In genomic region chr5:16617272-16617973, GRCh38 we compare ENCODE assay signal across 8 cellular contexts. TPM values are rescaled to one million over a fixed set of nuclear protein-coding genes. Genes with fewer than 3 reads are reported as not detected.
A peak's percentile ranks its signal among the peaks of the same experiment; 100 is the strongest.
DNase-seq lines count a peak whose midpoint lies in the region; ATAC-seq and TF ChIP-seq lines count a peak whose summit lies in the region.

No MANE protein-coding gene starts in this region.

- BruUV-seq in Caco-2 (replicated peaks; lab: Mats Ljungman, UMichigan): no TSS peak

- no peak overlapping the region for H3K27ac Mint-ChIP-seq in Caco-2 (ENCODE audit: unreplicated experiment)

- no peaks in the 10 kb centered on the region for H3K36me3 ChIP-seq in Caco-2 (ENCODE audit: control insufficient read depth, insufficient read depth, low read length)

- intact Hi-C loops in Caco-2 (cut with micrococcal nuclease; ENCODE audit: unreplicated experiment): loop anchor here (2.0 to 5.0 kb wide), 2 partner anchors 45 to 65 kb away; no protein-coding TSS in a partner anchor

- no peak for TF ChIP-seq CTCF in Caco-2 (IDR thresholded peaks at IDR 0.05; ENCODE audit: insufficient read depth in 1 of 2, low read depth in 1 of 2, low read length in 1 of 2, severe bottlenecking in 1 of 2, unreplicated experiment in 1 of 2)

- H3K4me1 Mint-ChIP-seq in Caco-2 (ENCODE audit: low read depth, unreplicated experiment): no peaks in the 10 kb centered on the region

- H3K9me3 Mint-ChIP-seq in Caco-2 (ENCODE audit: unreplicated experiment): no peaks in the 10 kb centered on the region

- no peaks in the 10 kb centered on the region for H3K36me3 Mint-ChIP-seq in Caco-2 (ENCODE audit: insufficient read depth, unreplicated experiment)

- no peaks in the 10 kb centered on the region for H3K27me3 ChIP-seq in Caco-2 (replicated peaks; ENCODE audit: control insufficient read depth, insufficient read depth, low read length)

- DNase-seq in Caco-2 (no peak), NCI-H1930 (lab: John Stamatoyannopoulos, UW) (peak; percentile 46 to 50), NAMALWA (ENCODE audit: low spot score) (no peak)
- DNase-seq in activated gamma-delta T cell treated with anti-CD3 and anti-CD28 coated beads, Interleukin-2, amount 50 U/mL, for 16 hours (ENCODE audit: low read depth): peak; percentile 13
- peak; percentile 19 to 35 (median 26) for DNase-seq in stimulated activated CD4-positive, alpha-beta T cell treated with anti-CD3 and anti-CD28 coated beads, TNF-alpha, amount 100 ng/mL, for 4 hours (ENCODE audit: low read depth in 3 of 3)

- H3K4me3 ChIP-seq in Caco-2 (ENCODE audit: low read depth, low read length): peak overlapping the region; percentile 84
- peak overlapping the region; percentile 72 for H3K4me3 ChIP-seq in iPS-18c (ENCODE audit: insufficient read depth, low read depth, low read length)

- POLR2A ChIA-PET in Caco-2 (lab: Charles Lee): no interaction called here

- ATAC-seq in HG03520 (IDR thresholded peaks at IDR 0.05; ENCODE audit: unreplicated experiment) (no peak), HG03457 (IDR thresholded peaks at IDR 0.05; ENCODE audit: unreplicated experiment) (no peak)

- H3K4me3 Mint-ChIP-seq in Caco-2 (ENCODE audit: unreplicated experiment): no peak overlapping the region

- no peaks in the 10 kb centered on the region for H3K27me3 Mint-ChIP-seq in Caco-2 (ENCODE audit: insufficient read depth, unreplicated experiment)

- CTCF ChIA-PET in Caco-2 (lab: Charles Lee): no interaction called here

- H3K4me1 ChIP-seq in Caco-2: no peaks in the 10 kb centered on the region

- H3K9me3 ChIP-seq in Caco-2 (no peaks in the 10 kb centered on the region), iPS-18c (ENCODE audit: control insufficient read depth, insufficient read depth, low read length) (no peaks in the 10 kb centered on the region)

RNA-seq across cellular contexts. Expression of gene RETREG1, which starts 0.6 kb away (rescaled TPM):
- 14.1 and 15.1 TPM in 2 replicates for total RNA-seq in Caco-2 (2022)

Comparison
In these comparisons a context has a peak if more than half of its experiments do, and no peak if none do; other contexts are left out.
1. DNase-seq: peak in NCI-H1930 (2 of 2), activated gamma-delta T cell treated with anti-CD3 and anti-CD28 coated beads, Interleukin-2, amount 50 U/mL, for 16 hours (single experiment) and stimulated activated CD4-positive, alpha-beta T cell treated with anti-CD3 and anti-CD28 coated beads, TNF-alpha, amount 100 ng/mL, for 4 hours (3 of 3); none in Caco-2 (0 of 2) and NAMALWA (single experiment).